In genomic region chr5:140710899-140711552, GRCh38 we compare ENCODE assay signal across 8 cellular contexts. TPM values are rescaled to one million over a fixed set of nuclear protein-coding genes. Genes with fewer than 3 reads are reported as not detected.
DNase-seq lines count a peak whose midpoint lies in the region; ATAC-seq and TF ChIP-seq lines count a peak whose summit lies in the region.

No MANE protein-coding gene starts in this region.

- intact Hi-C loops in activated T-helper 2 cell treated with anti-CD3 and anti-CD28 coated beads, Interferon-gamma antibody, Interleukin-2, Interleukin-4, amounts not matched to agents 10 μg/mL and 5 μg/mL and 100 μg/mL, durations not matched to agents 14 hours and 24 hours and 36 hours (cut with micrococcal nuclease) = loop anchor here (1.0 to 5.0 kb wide), 7 partner anchors 11 to 459 kb away; partner anchors contain the start of genes SLC4A9, SRA1, TMCO6 and WDR55

- no peaks in the 10 kb centered on the region for H3K27me3 Mint-ChIP-seq in activated T-helper 2 cell treated with anti-CD3 and anti-CD28 coated beads, Interferon-gamma antibody, Interleukin-2, Interleukin-4, amounts not matched to agents 10 μg/mL and 5 μg/mL and 100 μg/mL, durations not matched to agents 14 hours and 24 hours and 36 hours (ENCODE audit: low read depth)
- H3K27me3 Mint-ChIP-seq in naive thymus-derived CD8-positive, alpha-beta T cell = no peaks in the 10 kb centered on the region
- H3K27me3 Mint-ChIP-seq in stimulated activated memory B cell treated with anti-CD40 and anti-IgM and Interleukin-4, amounts not matched to agents 10 μg/mL and 1 μg/mL and 100 μg/mL, for 72 hours = no peaks in the 10 kb centered on the region

- peak overlapping the region; percentile 89 for H3K4me3 Mint-ChIP-seq in activated T-helper 2 cell treated with anti-CD3 and anti-CD28 coated beads, Interferon-gamma antibody, Interleukin-2, Interleukin-4, amounts not matched to agents 10 μg/mL and 5 μg/mL and 100 μg/mL, durations not matched to agents 14 hours and 24 hours and 36 hours (ENCODE audit: low read depth)
- peak overlapping the region; percentile 93 to 100 (median 99) for H3K4me3 Mint-ChIP-seq in naive thymus-derived CD8-positive, alpha-beta T cell
- peak overlapping the region; percentile 82 for H3K4me3 Mint-ChIP-seq in stimulated activated memory B cell treated with anti-CD40 and anti-IgM and Interleukin-4, amounts not matched to agents 10 μg/mL and 1 μg/mL and 100 μg/mL, for 72 hours

- H3K4me3 ChIP-seq in fibroblast of mammary gland (ENCODE audit: control insufficient read depth, low read depth, low read length) = peak overlapping the region; percentile 87

- H3K27ac Mint-ChIP-seq in activated T-helper 2 cell treated with anti-CD3 and anti-CD28 coated beads, Interferon-gamma antibody, Interleukin-2, Interleukin-4, amounts not matched to agents 10 μg/mL and 5 μg/mL and 100 μg/mL, durations not matched to agents 14 hours and 24 hours and 36 hours = peak overlapping the region; percentile 91
- peak overlapping the region; percentile 97 to 100 (median 98) for H3K27ac Mint-ChIP-seq in naive thymus-derived CD8-positive, alpha-beta T cell
- peak overlapping the region; percentile 89 for H3K27ac Mint-ChIP-seq in stimulated activated memory B cell treated with anti-CD40 and anti-IgM and Interleukin-4, amounts not matched to agents 10 μg/mL and 1 μg/mL and 100 μg/mL, for 72 hours

- TF ChIP-seq EP300 in Ishikawa (IDR thresholded peaks at IDR 0.05; ENCODE audit: borderline replicate concordance) = peak; percentile 38; the same call in 1 of the 2 replicates

- no peak for TF ChIP-seq CTCF in fibroblast of mammary gland (conservative IDR thresholded peaks at IDR 0.05; ENCODE audit: control insufficient read depth, insufficient read depth, low read depth, low read length)

- DNase-seq in DMS 273 treated with DMSO at 0.1 percent for 48 hours (lab: John Stamatoyannopoulos, UW) (peak; percentile 80), RKO (ENCODE audit: low spot score) (peak; percentile 99), fibroblast of mammary gland (ENCODE audit: low read depth) (peak; percentile 98)
- peak; percentile 88 for DNase-seq in activated T-helper 2 cell treated with anti-CD3 and anti-CD28 coated beads, Interferon-gamma antibody, Interleukin-2, Interleukin-4, amounts not matched to agents 10 μg/mL and 5 μg/mL and 100 μg/mL, durations not matched to agents 14 hours and 24 hours and 36 hours (ENCODE audit: low spot score)
- peak; percentile 36 to 95 (median 86) for DNase-seq in naive thymus-derived CD8-positive, alpha-beta T cell

- POLR2A ChIA-PET in naive thymus-derived CD8-positive, alpha-beta T cell (lab: Charles Lee) = interaction anchor here (0.6 to 3.7 kb wide), 18 partner anchors 9 to 610 kb away, joined by 3 to 44 read pairs (median 6); partner anchors contain the start of genes ANKHD1, APBB3, CD14 and EIF4EBP3

- H3K4me1 Mint-ChIP-seq in activated T-helper 2 cell treated with anti-CD3 and anti-CD28 coated beads, Interferon-gamma antibody, Interleukin-2, Interleukin-4, amounts not matched to agents 10 μg/mL and 5 μg/mL and 100 μg/mL, durations not matched to agents 14 hours and 24 hours and 36 hours (ENCODE audit: low read depth) = peaks cover 16% of the 10 kb centered on the region
- H3K4me1 Mint-ChIP-seq in naive thymus-derived CD8-positive, alpha-beta T cell = peaks cover 11 to 24% (median 18%) of the 10 kb centered on the region in 4 donors
- H3K4me1 Mint-ChIP-seq in stimulated activated memory B cell treated with anti-CD40 and anti-IgM and Interleukin-4, amounts not matched to agents 10 μg/mL and 1 μg/mL and 100 μg/mL, for 72 hours = peaks cover 23% of the 10 kb centered on the region

- no peaks in the 10 kb centered on the region for H3K9me3 Mint-ChIP-seq in activated T-helper 2 cell treated with anti-CD3 and anti-CD28 coated beads, Interferon-gamma antibody, Interleukin-2, Interleukin-4, amounts not matched to agents 10 μg/mL and 5 μg/mL and 100 μg/mL, durations not matched to agents 14 hours and 24 hours and 36 hours
- H3K9me3 Mint-ChIP-seq in naive thymus-derived CD8-positive, alpha-beta T cell = peaks cover 0 to 8% (median 0%) of the 10 kb centered on the region in 9 donors
- no peaks in the 10 kb centered on the region for H3K9me3 Mint-ChIP-seq in stimulated activated memory B cell treated with anti-CD40 and anti-IgM and Interleukin-4, amounts not matched to agents 10 μg/mL and 1 μg/mL and 100 μg/mL, for 72 hours

- no peak for TF ChIP-seq RAD21 in Ishikawa (IDR thresholded peaks at IDR 0.05; ENCODE audit: low read depth)

- peak; percentile 86 for ATAC-seq in GM21717 (IDR thresholded peaks at IDR 0.05; ENCODE audit: unreplicated experiment)
- ATAC-seq in naive thymus-derived CD8-positive, alpha-beta T cell = peak; percentile 86 to 87
- peak; percentile 94 for ATAC-seq in stimulated activated memory B cell treated with anti-CD40 and anti-IgM and Interleukin-4, amounts not matched to agents 10 μg/mL and 1 μg/mL and 100 μg/mL, for 72 hours

- peaks cover 15% of the 10 kb centered on the region for H3K36me3 Mint-ChIP-seq in activated T-helper 2 cell treated with anti-CD3 and anti-CD28 coated beads, Interferon-gamma antibody, Interleukin-2, Interleukin-4, amounts not matched to agents 10 μg/mL and 5 μg/mL and 100 μg/mL, durations not matched to agents 14 hours and 24 hours and 36 hours (ENCODE audit: low read depth)
- peaks cover 0 to 24% (median 0%) of the 10 kb centered on the region in 3 donors for H3K36me3 Mint-ChIP-seq in naive thymus-derived CD8-positive, alpha-beta T cell
- peaks cover 12% of the 10 kb centered on the region for H3K36me3 Mint-ChIP-seq in stimulated activated memory B cell treated with anti-CD40 and anti-IgM and Interleukin-4, amounts not matched to agents 10 μg/mL and 1 μg/mL and 100 μg/mL, for 72 hours

TF ChIP-seq in Ishikawa, 13 proteins besides CTCF, POLR2A, EP300 and RAD21 (continues in another document):
- TF ChIP-seq FOXM1 (IDR thresholded peaks at IDR 0.05; ENCODE audit: borderline replicate concordance, low read depth) (no peak), TCF12 (IDR thresholded peaks at IDR 0.05; ENCODE audit: low read depth) (peak; percentile 38; the same call in 1 of the 2 replicates), REST (IDR thresholded peaks at IDR 0.05; ENCODE audit: low read depth) (peak; percentile 84), ZBTB7A (IDR thresholded peaks at IDR 0.05; ENCODE audit: low read depth) (peak; percentile 36; the same call in 1 of the 2 replicates), NFIC (IDR thresholded peaks at IDR 0.05) (peak; percentile 14; the same call in 1 of the 2 replicates), TAF1 (IDR thresholded peaks at IDR 0.05; ENCODE audit: low read depth) (no peak), CEBPB (IDR thresholded peaks at IDR 0.05) (peak; percentile 32; the same call in 1 of the 2 replicates)

RNA-seq across cellular contexts. Expression of gene ZMAT2, which starts 10.8 kb away (rescaled TPM):
- 53.4 and 53.9 TPM in 2 replicates for total RNA-seq in activated T-helper 2 cell treated with anti-CD3 and anti-CD28 coated beads, Interferon-gamma antibody, Interleukin-2, Interleukin-4, amounts not matched to agents 10 μg/mL and 5 μg/mL and 100 μg/mL, durations not matched to agents 14 hours and 24 hours and 36 hours
- total RNA-seq in naive thymus-derived CD8-positive, alpha-beta T cell = 10 to 100 TPM; 55.8 to 59.6 TPM
- 10 to 100 TPM; 64.2 to 81.3 (median 77.0) TPM for polyA plus RNA-seq in naive thymus-derived CD8-positive, alpha-beta T cell

RNA-seq across cellular contexts. Expression of gene HARS2, which starts 19.8 kb away (rescaled TPM):
- total RNA-seq in activated T-helper 2 cell treated with anti-CD3 and anti-CD28 coated beads, Interferon-gamma antibody, Interleukin-2, Interleukin-4, amounts not matched to agents 10 μg/mL and 5 μg/mL and 100 μg/mL, durations not matched to agents 14 hours and 24 hours and 36 hours = 28.0 and 30.1 TPM in 2 replicates
- 10 to 100 TPM; 63.5 to 68.0 TPM for total RNA-seq in naive thymus-derived CD8-positive, alpha-beta T cell
- polyA plus RNA-seq in naive thymus-derived CD8-positive, alpha-beta T cell = 10 to 100 TPM; 15.4 to 24.6 (median 20.1) TPM

RNA-seq across cellular contexts. Expression of gene HARS1, which starts 19.9 kb away (rescaled TPM):
- total RNA-seq in activated T-helper 2 cell treated with anti-CD3 and anti-CD28 coated beads, Interferon-gamma antibody, Interleukin-2, Interleukin-4, amounts not matched to agents 10 μg/mL and 5 μg/mL and 100 μg/mL, durations not matched to agents 14 hours and 24 hours and 36 hours = 107 and 110 TPM in 2 replicates
- 10 to 100 TPM; 83.6 to 84.1 TPM for total RNA-seq in naive thymus-derived CD8-positive, alpha-beta T cell
- polyA plus RNA-seq in naive thymus-derived CD8-positive, alpha-beta T cell = 10 to 100 TPM; 63.2 to 77.5 (median 65.3) TPM

RNA-seq across cellular contexts. Expression of gene DND1, which starts 37.6 kb away (rescaled TPM):
- 3.2 and 3.5 TPM in 2 replicates for total RNA-seq in activated T-helper 2 cell treated with anti-CD3 and anti-CD28 coated beads, Interferon-gamma antibody, Interleukin-2, Interleukin-4, amounts not matched to agents 10 μg/mL and 5 μg/mL and 100 μg/mL, durations not matched to agents 14 hours and 24 hours and 36 hours
- 1 to 10 TPM; 3.4 to 3.7 TPM for total RNA-seq in naive thymus-derived CD8-positive, alpha-beta T cell
- polyA plus RNA-seq in naive thymus-derived CD8-positive, alpha-beta T cell = under 1 TPM in 1 of 3 donors, not detected in 2; 0.17 TPM

RNA-seq across cellular contexts. Expression of gene WDR55, which starts 46.3 kb away (rescaled TPM):
- 39.1 and 40.0 TPM in 2 replicates for total RNA-seq in activated T-helper 2 cell treated with anti-CD3 and anti-CD28 coated beads, Interferon-gamma antibody, Interleukin-2, Interleukin-4, amounts not matched to agents 10 μg/mL and 5 μg/mL and 100 μg/mL, durations not matched to agents 14 hours and 24 hours and 36 hours
- 10 to 100 TPM; 46.2 to 47.7 TPM for total RNA-seq in naive thymus-derived CD8-positive, alpha-beta T cell
- polyA plus RNA-seq in naive thymus-derived CD8-positive, alpha-beta T cell = 10 to 100 TPM in 1 of 3 donors, 1 to 10 TPM in 2; 9.2 to 15.6 (median 9.6) TPM

Comparison
In these comparisons a context has a peak if more than half of its experiments do, and no peak if none do; other contexts are left out.
1. Peak in every context shown above with its lines: DNase-seq, ATAC-seq and H3K4me3 ChIP-seq.